24 cellular contexts compared by ENCODE assay signal in genomic region chr15:41609123-41609522, GRCh38. TPM values are rescaled to one million over a fixed set of nuclear protein-coding genes. Genes with fewer than 3 reads are reported as not detected.
DNase-seq lines count a peak whose midpoint lies in the region; ATAC-seq, FAIRE-seq and TF ChIP-seq lines count a peak whose summit lies in the region.
"Had no signal": no experiment of that assay in that cellular context is flagged by ENCODE, and none has a peak within 500 bp of the region (broad histone marks: within the 10 kb centered on the region; RNA-seq: fewer than 3 reads in every experiment).

No MANE protein-coding gene starts in this region.

- no peak overlapping the region for H2AFZ ChIP-seq in IMR-90 (replicated peaks; ENCODE audit: low read length, poor library complexity)
- peak overlapping the region; percentile 43; the same call in 1 of the 2 replicates for H2AFZ ChIP-seq in K562 (ENCODE audit: low read depth, low read length)
- H2AFZ ChIP-seq in trophoblast cell (ENCODE audit: insufficient read depth, low read length, poor library complexity), result no peak overlapping the region

- intact Hi-C loops in Caco-2 (cut with micrococcal nuclease; ENCODE audit: unreplicated experiment), result no loop called here
- intact Hi-C loops in IMR-90 (cut with micrococcal nuclease), result loop anchor here (10.0 kb wide), 1 partner anchor 166 kb away; the partner anchor contains the start of gene MAPKBP1
- intact Hi-C loops in K562 (cut with micrococcal nuclease), result no loop called here

- H2AK5ac ChIP-seq in IMR-90 (ENCODE audit: low read depth, low read length) (no peak overlapping the region), trophoblast cell (ENCODE audit: low read length) (no peak overlapping the region)

- DNase-seq in Caco-2, result no peak
- DNase-seq in IMR-90, result no peak
- no peak for DNase-seq in K562 (ENCODE audit: extremely low read depth in 1 of 4, low spot score in 3 of 4)
- no peak for DNase-seq in trophoblast cell
- no peak for DNase-seq in central memory CD4-positive, alpha-beta T cell
- no peak for DNase-seq in type B pancreatic cell (ENCODE audit: extremely low spot score, unreplicated experiment)
- no peak for DNase-seq in T-helper 2 cell treated with Interferon-gamma antibody and Interleukin-4, amounts not matched to agents 5 μg/mL and 100 μg/mL, for 36 hours (ENCODE audit: low spot score)
- DNase-seq: 8988T; ACHN; AML-193; BE2C; Calu3; CD4-positive, alpha-beta T cell; CD8-positive, alpha-beta memory T cell; DMS53; DMS79 treated with DMSO at 0.1 percent for 48 hours; GF-D8; GOT3 had no signal

- TF ChIP-seq RAD21 in IMR-90 (IDR thresholded peaks at IDR 0.05; ENCODE audit: low read length) (no peak), K562 (CRISPR knock-in tag; conservative IDR thresholded peaks at IDR 0.05 in 1 of 2, IDR thresholded peaks at IDR 0.05 in 1 of 2) (no peak)

- H3K79me2 ChIP-seq in K562 (ENCODE audit: control insufficient read depth, insufficient read depth, low read length) (no peaks in the 10 kb centered on the region), trophoblast cell (ENCODE audit: control insufficient read depth, insufficient read depth, low read length, poor library complexity) (no peaks in the 10 kb centered on the region)

- no peak overlapping the region for H4K91ac ChIP-seq in IMR-90 (ENCODE audit: insufficient read depth, low read depth, low read length)
- H4K91ac ChIP-seq in trophoblast cell (ENCODE audit: low read depth, low read length), result no peak overlapping the region

- no peak for FAIRE-seq in K562 (lab: Jason Lieb, UNC)
- FAIRE-seq: A549, GM12892, H54 had no signal

- in situ Hi-C loops in IMR-90 (cut with MboI; ENCODE audit: low sequenced_read_pairs) (no loop called here), K562 (cut with MboI) (loop anchor here (10.0 kb wide), 1 partner anchor 206 kb away; no protein-coding TSS in a partner anchor)

- H3K27ac ChIP-seq in IMR-90 (ENCODE audit: insufficient read depth, low read length) (no peak overlapping the region), K562 (ENCODE audit: extremely low read depth, low read depth, low read length) (no peak overlapping the region), trophoblast cell (ENCODE audit: low read depth, low read length) (no peak overlapping the region)
- H3K27ac ChIP-seq: A549; BLaER1 treated with 17β-estradiol and CSF1 and Interleukin-3, amounts not matched to agents 10 nM and 100 nM had no signal

- H3K14ac ChIP-seq in IMR-90 (replicated peaks; ENCODE audit: low read depth, low read length) (no peak overlapping the region), trophoblast cell (ENCODE audit: low read length) (no peak overlapping the region)

- TF ChIP-seq EP300 in K562 (IDR thresholded peaks at IDR 0.05; ENCODE audit: low read length), result no peak

- TF ChIP-seq CTCF in Caco-2 (IDR thresholded peaks at IDR 0.05; ENCODE audit: insufficient read depth in 1 of 2, low read depth in 1 of 2, low read length in 1 of 2, severe bottlenecking in 1 of 2, unreplicated experiment in 1 of 2) (no peak), IMR-90 (conservative IDR thresholded peaks at IDR 0.05; ENCODE audit: low read depth, low read length) (no peak), K562 (IDR thresholded peaks at IDR 0.05 in 2 of 3, conservative IDR thresholded peaks at IDR 0.05 in 1 of 3; ENCODE audit: insufficient read depth in 2 of 3, low read depth in 1 of 3, low read length in 3 of 3) (no peak), type B pancreatic cell (conservative IDR thresholded peaks at IDR 0.05) (no peak)

- H3K36me3 Mint-ChIP-seq in Caco-2 (ENCODE audit: insufficient read depth, unreplicated experiment) (peaks cover 5% of the 10 kb centered on the region), type B pancreatic cell (no peaks in the 10 kb centered on the region)
- no peaks in the 10 kb centered on the region for H3K36me3 Mint-ChIP-seq in T-helper 2 cell treated with Interferon-gamma antibody and Interleukin-4, amounts not matched to agents 5 μg/mL and 100 μg/mL, for 36 hours (ENCODE audit: low read depth)

- POLR2A ChIA-PET in Caco-2 (lab: Charles Lee) (interaction anchor here (0.7 kb wide), 1 partner anchor 38 kb away, joined by 3 read pairs; no protein-coding TSS in a partner anchor), IMR-90 (lab: Charles Lee; ENCODE audit: unreplicated experiment) (no interaction called here), K562 (lab: Yijun Ruan, JAX) (no interaction called here)

- H2BK120ac ChIP-seq in IMR-90 (ENCODE audit: low read depth, low read length) (no peak overlapping the region), trophoblast cell (ENCODE audit: insufficient read depth, low read length, poor library complexity) (no peak overlapping the region)

- H4K12ac ChIP-seq in trophoblast cell (ENCODE audit: low read depth, low read length), result no peak overlapping the region

- no peak overlapping the region for H2BK20ac ChIP-seq in IMR-90 (ENCODE audit: low read depth, low read length)

- H3K4ac ChIP-seq in IMR-90 (ENCODE audit: low read depth, low read length), result no peak overlapping the region
- H3K4ac ChIP-seq in trophoblast cell (ENCODE audit: low read depth, low read length), result no peak overlapping the region

- no peak overlapping the region for H4K5ac ChIP-seq in IMR-90 (ENCODE audit: low read depth, low read length)

- H3K4me1 ChIP-seq in Caco-2 (peaks cover 41% of the 10 kb centered on the region), IMR-90 (ENCODE audit: control insufficient read depth, insufficient read depth, low read length) (peaks cover 3% of the 10 kb centered on the region), K562 (replicated peaks in 1 of 2; ENCODE audit: control insufficient read depth in 2 of 2, insufficient read depth in 2 of 2, low read length in 2 of 2) (peaks cover 0 to 6% of the 10 kb centered on the region in 2 experiments; a peak in 3 of 5 replicates), trophoblast cell (ENCODE audit: control insufficient read depth in 1 of 2, insufficient read depth in 2 of 2, low read length in 2 of 2) (peaks cover 8 to 9% of the 10 kb centered on the region in 2 experiments)

- no CpG with 5 or more reads among the region's 1 CpG for WGBS in IMR-90 (ENCODE audit: extremely low coverage in 2 of 2, insufficient read length in 1 of 2), 2 experiments
- 58% methylated on average over 1 of the region's 1 CpG for WGBS in K562 (ENCODE audit: insufficient coverage, low coverage, missing lambda C conversion rate)
- no CpG with 5 or more reads among the region's 1 CpG for WGBS in trophoblast cell (ENCODE audit: extremely low coverage, insufficient coverage, insufficient read length)

- H2AK9ac ChIP-seq in IMR-90 (replicated peaks; ENCODE audit: low read depth, low read length, poor library complexity), result no peak overlapping the region

- H3K9ac ChIP-seq in IMR-90 (ENCODE audit: low read depth, low read length), result no peak overlapping the region
- H3K9ac ChIP-seq in K562 (ENCODE audit: insufficient read depth in 1 of 2, low read depth in 2 of 2, low read length in 2 of 2), result no peak overlapping the region
- no peak overlapping the region for H3K9ac ChIP-seq in trophoblast cell (ENCODE audit: low read length)
- H3K9ac ChIP-seq: BLaER1 treated with 17β-estradiol and CSF1 and Interleukin-3, amounts not matched to agents 10 nM and 100 nM had no signal

- H3K18ac ChIP-seq in IMR-90 (ENCODE audit: low read depth, low read length) (no peak overlapping the region), trophoblast cell (ENCODE audit: low read length) (no peak overlapping the region)

- H4K8ac ChIP-seq in IMR-90 (ENCODE audit: low read depth in 2 of 2, low read length in 2 of 2), result no peak overlapping the region
- H4K8ac ChIP-seq in trophoblast cell (ENCODE audit: low read depth, low read length), result no peak overlapping the region

- CTCF ChIA-PET in Caco-2 (lab: Charles Lee) (no interaction called here), IMR-90 (lab: Yijun Ruan, JAX) (no interaction called here), K562 (lab: Yijun Ruan, JAX; ENCODE audit: low intra/inter-chr PET ratio) (no interaction called here)

- ATAC-seq in IMR-90 (ENCODE audit: low read depth), result no peak
- no peak for ATAC-seq in K562
- ATAC-seq: A549 had no signal

- H3K23ac ChIP-seq in IMR-90 (ENCODE audit: low read depth, low read length), result no peak overlapping the region
- H3K23ac ChIP-seq in trophoblast cell (ENCODE audit: low read length), result peak overlapping the region; percentile 71

- no peak for TF ChIP-seq POLR2A in IMR-90 (IDR thresholded peaks at IDR 0.05; ENCODE audit: low read depth, low read length)
- TF ChIP-seq POLR2A in K562 (conservative IDR thresholded peaks at IDR 0.05), result no peak

- H3K4me1 Mint-ChIP-seq in Caco-2 (ENCODE audit: low read depth, unreplicated experiment), result peaks cover 43% of the 10 kb centered on the region
- peaks cover 11% of the 10 kb centered on the region for H3K4me1 Mint-ChIP-seq in type B pancreatic cell (ENCODE audit: unreplicated experiment)
- H3K4me1 Mint-ChIP-seq in T-helper 2 cell treated with Interferon-gamma antibody and Interleukin-4, amounts not matched to agents 5 μg/mL and 100 μg/mL, for 36 hours (ENCODE audit: low read depth), result peaks cover 7% of the 10 kb centered on the region

- H3K27ac Mint-ChIP-seq in Caco-2 (ENCODE audit: unreplicated experiment) (peak overlapping the region; percentile 1), type B pancreatic cell (no peak overlapping the region)
- H3K27ac Mint-ChIP-seq in T-helper 2 cell treated with Interferon-gamma antibody and Interleukin-4, amounts not matched to agents 5 μg/mL and 100 μg/mL, for 36 hours, result no peak overlapping the region
- H3K27ac Mint-ChIP-seq: CD14-positive monocyte; CD4-positive, alpha-beta T cell; CD8-positive, alpha-beta memory T cell had no signal

- BruUV-seq in Caco-2 (replicated peaks; lab: Mats Ljungman, UMichigan) (no TSS peak), IMR-90 (replicated peaks; lab: Mats Ljungman, UMichigan) (no TSS peak), K562 (replicated peaks; lab: Mats Ljungman, UMichigan) (no TSS peak)

- no peak overlapping the region for H3K4me3 ChIP-seq in Caco-2 (ENCODE audit: low read depth, low read length)
- no peak overlapping the region for H3K4me3 ChIP-seq in IMR-90 (ENCODE audit: insufficient read depth, low read depth, low read length)
- H3K4me3 ChIP-seq in K562, result no peak overlapping the region
- H3K4me3 ChIP-seq in trophoblast cell (ENCODE audit: low read depth, low read length), result no peak overlapping the region
- H3K4me3 ChIP-seq: A549; BLaER1 treated with 17β-estradiol and CSF1 and Interleukin-3, amounts not matched to agents 10 nM and 100 nM; HAP-1 had no signal

- dilution Hi-C loops in IMR-90 (cut with HindIII; ENCODE audit: low sequenced_read_pairs, unreplicated experiment), result no loop called here

- no peak overlapping the region for H2BK12ac ChIP-seq in trophoblast cell (ENCODE audit: low read length)

- no peaks in the 10 kb centered on the region for H3K9me3 ChIP-seq in Caco-2
- H3K9me3 ChIP-seq in IMR-90 (ENCODE audit: control insufficient read depth, insufficient read depth, low read length), result no peaks in the 10 kb centered on the region; the same call in 1 of the 2 replicates
- no peaks in the 10 kb centered on the region for H3K9me3 ChIP-seq in K562 (replicated peaks; ENCODE audit: control insufficient read depth, insufficient read depth, low read depth, low read length)
- H3K9me3 ChIP-seq in trophoblast cell (ENCODE audit: insufficient read depth, low read depth, low read length), result no peaks in the 10 kb centered on the region
- H3K9me3 ChIP-seq: A549, BE2C, HAP-1 had no signal

- H4K20me1 ChIP-seq in IMR-90 (ENCODE audit: insufficient read depth, low read length), result no peaks in the 10 kb centered on the region
- no peaks in the 10 kb centered on the region for H4K20me1 ChIP-seq in K562 (replicated peaks; ENCODE audit: control insufficient read depth, insufficient read depth, low read length)
- H4K20me1 ChIP-seq: BLaER1 treated with 17β-estradiol and CSF1 and Interleukin-3, amounts not matched to agents 10 nM and 100 nM had no signal

- H3K27me3 Mint-ChIP-seq in Caco-2 (ENCODE audit: insufficient read depth, unreplicated experiment), result no peaks in the 10 kb centered on the region
- no peaks in the 10 kb centered on the region for H3K27me3 Mint-ChIP-seq in type B pancreatic cell
- H3K27me3 Mint-ChIP-seq in T-helper 2 cell treated with Interferon-gamma antibody and Interleukin-4, amounts not matched to agents 5 μg/mL and 100 μg/mL, for 36 hours (ENCODE audit: low read depth), result peaks cover 20% of the 10 kb centered on the region

- H3K4me2 ChIP-seq in IMR-90 (ENCODE audit: low read depth, low read length) (no peak overlapping the region), K562 (ENCODE audit: insufficient read depth, low read length) (no peak overlapping the region), trophoblast cell (ENCODE audit: low read length) (no peak overlapping the region)
- H3K4me2 ChIP-seq: A549; BLaER1 treated with 17β-estradiol and CSF1 and Interleukin-3, amounts not matched to agents 10 nM and 100 nM had no signal

- H3K27me3 ChIP-seq in Caco-2 (replicated peaks; ENCODE audit: control insufficient read depth, insufficient read depth, low read length) (no peaks in the 10 kb centered on the region), IMR-90 (ENCODE audit: control insufficient read depth, insufficient read depth, low read length) (no peaks in the 10 kb centered on the region), K562 (ENCODE audit: control insufficient read depth in 2 of 2, insufficient read depth in 2 of 2, low read length in 2 of 2) (peaks cover 0 to 7% of the 10 kb centered on the region in 2 experiments; a peak in 3 of 5 replicates), trophoblast cell (ENCODE audit: insufficient read depth, low read length) (no peaks in the 10 kb centered on the region)
- H3K27me3 ChIP-seq: BE2C; BLaER1 treated with 17β-estradiol and CSF1 and Interleukin-3, amounts not matched to agents 10 nM and 100 nM had no signal

- H2BK5ac ChIP-seq in IMR-90 (ENCODE audit: low read depth, low read length, poor library complexity, severe bottlenecking), result no peak overlapping the region
- no peak overlapping the region for H2BK5ac ChIP-seq in trophoblast cell (ENCODE audit: low read depth, low read length, poor library complexity)

- H3K79me1 ChIP-seq in IMR-90 (ENCODE audit: low read depth in 1 of 2, low read length in 2 of 2), result no peaks in the 10 kb centered on the region
- no peaks in the 10 kb centered on the region for H3K79me1 ChIP-seq in trophoblast cell (ENCODE audit: low read length)

- H3K4me3 Mint-ChIP-seq in Caco-2 (ENCODE audit: unreplicated experiment) (no peak overlapping the region), type B pancreatic cell (no peak overlapping the region)
- no peak overlapping the region for H3K4me3 Mint-ChIP-seq in T-helper 2 cell treated with Interferon-gamma antibody and Interleukin-4, amounts not matched to agents 5 μg/mL and 100 μg/mL, for 36 hours
- H3K4me3 Mint-ChIP-seq: CD14-positive monocyte; CD4-positive, alpha-beta T cell; CD8-positive, alpha-beta memory T cell had no signal

- H3K36me3 ChIP-seq in Caco-2 (ENCODE audit: control insufficient read depth, insufficient read depth, low read length) (no peaks in the 10 kb centered on the region), IMR-90 (ENCODE audit: control insufficient read depth, insufficient read depth, low read length) (no peaks in the 10 kb centered on the region), K562 (ENCODE audit: control insufficient read depth, insufficient read depth, low read length) (no peaks in the 10 kb centered on the region), trophoblast cell (ENCODE audit: control insufficient read depth in 1 of 2, insufficient read depth in 2 of 2, low read length in 2 of 2) (no peaks in the 10 kb centered on the region)
- H3K36me3 ChIP-seq: BE2C; BLaER1 treated with 17β-estradiol and CSF1 and Interleukin-3, amounts not matched to agents 10 nM and 100 nM; HAP-1 had no signal

- no peak overlapping the region for H3K56ac ChIP-seq in IMR-90 (ENCODE audit: extremely low read depth, insufficient read depth, low read length)

- H3K9me1 ChIP-seq in IMR-90 (ENCODE audit: insufficient read depth, low read length) (0 out of 2 replicates have a peak, but pooled peaks cover 5% of the 10 kb centered on the region), K562 (ENCODE audit: control insufficient read depth, insufficient read depth, low read length) (no peaks in the 10 kb centered on the region)

- H2BK15ac ChIP-seq in IMR-90 (ENCODE audit: low read depth, low read length), result no peak overlapping the region

- H3K9me3 Mint-ChIP-seq in Caco-2 (ENCODE audit: unreplicated experiment) (no peaks in the 10 kb centered on the region), type B pancreatic cell (peaks cover 3% of the 10 kb centered on the region)
- H3K9me3 Mint-ChIP-seq in T-helper 2 cell treated with Interferon-gamma antibody and Interleukin-4, amounts not matched to agents 5 μg/mL and 100 μg/mL, for 36 hours, result no peaks in the 10 kb centered on the region

RNA-seq across cellular contexts. Expression of gene TYRO3, which starts 50.1 kb away (rescaled TPM):
- total RNA-seq in Caco-2 (2022) (118 and 120 TPM in 2 replicates), IMR-90 (2012; rRNA removed) (10.6 and 11.5 TPM in 2 replicates), K562 (2014; rRNA removed) (13.6 and 19.6 TPM in 2 replicates), K562 (2014; rRNA removed; fragmentation: Illumina TruSeq; extraction: Trizol) (11.4 and 17.9 TPM in 2 replicates), K562 (2015; rRNA removed; fragmentation: Illumina TruSeq; extraction: Trizol) (15.9 and 18.6 TPM in 2 replicates), K562 (2021) (33.5 and 37.6 TPM in 2 replicates), type B pancreatic cell (ENCODE audit: low replicate concordance) (43.0 and 44.1 TPM in 2 replicates)
- polyA plus RNA-seq in IMR-90 (2012; rRNA removed) (15.1 and 18.4 TPM in 2 replicates), K562 (2011; rRNA removed) (38.4 and 39.6 TPM in 2 replicates), K562 (2014; fragmentation: Illumina TruSeq; extraction: Trizol) (29.3 and 34.6 TPM in 2 replicates), K562 (2014; fragmentation: Nextera tagmentation; extraction: Ambion mirVana) (1 to 10 TPM; 2.6 to 2.8 TPM), K562 (2014; rRNA removed) (18.8 and 19.1 TPM in 2 replicates)
- polyA plus RNA-seq in IMR-90 (2012; cell fraction: cytosol; rRNA removed), result 3.8 and 10.2 TPM in 2 replicates
- polyA plus RNA-seq in IMR-90 (2012; cell fraction: nucleus; rRNA removed; ENCODE audit: low replicate concordance), result 10.8 and 15.1 TPM in 2 replicates
- total RNA-seq in K562 (2011; cell fraction: chromatin; rRNA removed; ENCODE audit: low replicate concordance), result 47.2 and 168 TPM in 2 replicates
- 109 and 124 TPM in 2 replicates for total RNA-seq in K562 (2011; cell fraction: nucleolus; rRNA removed)
- total RNA-seq in K562 (2011; cell fraction: nucleoplasm; rRNA removed), result 103 and 108 TPM in 2 replicates
- polyA plus RNA-seq in K562 (2011; cell fraction: cytosol; rRNA removed), result 31.3 and 46.5 TPM in 2 replicates
- 52.1 and 78.7 TPM in 2 replicates for polyA plus RNA-seq in K562 (2011; cell fraction: nucleus; rRNA removed)
- polyA plus RNA-seq in K562 (2012), result 33.1 and 42.2 TPM in 2 replicates
- 37.1 and 59.8 TPM in 2 replicates for polyA minus RNA-seq in K562 (2011; rRNA and poly(A)+ RNA removed)
- polyA minus RNA-seq in K562 (2011; cell fraction: cytosol; rRNA and poly(A)+ RNA removed), result 36.1 and 41.3 TPM in 2 replicates
- polyA minus RNA-seq in K562 (2011; cell fraction: nucleus; rRNA and poly(A)+ RNA removed), result 26.1 and 33.0 TPM in 2 replicates
- polyA plus RNA-seq in trophoblast cell (2013), result 174 and 187 TPM in 2 replicates

RNA-seq across cellular contexts. Expression of gene MGA, which starts 51.1 kb away (rescaled TPM):
- total RNA-seq in Caco-2 (2022), result 59.6 and 60.0 TPM in 2 replicates
- total RNA-seq in IMR-90 (2012; rRNA removed), result 38.0 and 48.3 TPM in 2 replicates
- polyA plus RNA-seq in IMR-90 (2012; rRNA removed), result 3.0 and 3.2 TPM in 2 replicates
- 0.75 and 1.0 TPM in 2 replicates for polyA plus RNA-seq in IMR-90 (2012; cell fraction: cytosol; rRNA removed)
- 1.3 and 5.8 TPM in 2 replicates for polyA plus RNA-seq in IMR-90 (2012; cell fraction: nucleus; rRNA removed; ENCODE audit: low replicate concordance)
- total RNA-seq in K562 (2011; cell fraction: chromatin; rRNA removed; ENCODE audit: low replicate concordance), result 68.6 and 206 TPM in 2 replicates
- 29.5 and 38.4 TPM in 2 replicates for total RNA-seq in K562 (2011; cell fraction: nucleolus; rRNA removed)
- 68.1 and 97.3 TPM in 2 replicates for total RNA-seq in K562 (2011; cell fraction: nucleoplasm; rRNA removed)
- total RNA-seq in K562 (2014; rRNA removed), result 23.0 and 23.9 TPM in 2 replicates
- total RNA-seq in K562 (2014; rRNA removed; fragmentation: Illumina TruSeq; extraction: Trizol), result 56.1 and 59.4 TPM in 2 replicates
- 44.8 and 47.5 TPM in 2 replicates for total RNA-seq in K562 (2015; rRNA removed; fragmentation: Illumina TruSeq; extraction: Trizol)
- 43.3 and 45.3 TPM in 2 replicates for total RNA-seq in K562 (2021)
- 15.1 and 18.2 TPM in 2 replicates for polyA plus RNA-seq in K562 (2011; rRNA removed)
- polyA plus RNA-seq in K562 (2011; cell fraction: cytosol; rRNA removed), result 7.3 and 9.3 TPM in 2 replicates
- 18.7 and 21.6 TPM in 2 replicates for polyA plus RNA-seq in K562 (2011; cell fraction: nucleus; rRNA removed)
- 10.1 and 11.9 TPM in 2 replicates for polyA plus RNA-seq in K562 (2012)
- polyA plus RNA-seq in K562 (2014; fragmentation: Illumina TruSeq; extraction: Trizol), result 15.4 and 21.1 TPM in 2 replicates
- 1 to 10 TPM; 4.7 to 4.8 TPM for polyA plus RNA-seq in K562 (2014; fragmentation: Nextera tagmentation; extraction: Ambion mirVana)
- polyA plus RNA-seq in K562 (2014; rRNA removed), result 8.9 and 9.7 TPM in 2 replicates
- 132 and 175 TPM in 2 replicates for polyA minus RNA-seq in K562 (2011; rRNA and poly(A)+ RNA removed)
- 41.2 and 42.2 TPM in 2 replicates for polyA minus RNA-seq in K562 (2011; cell fraction: cytosol; rRNA and poly(A)+ RNA removed)
- 26.8 and 59.2 TPM in 2 replicates for polyA minus RNA-seq in K562 (2011; cell fraction: nucleus; rRNA and poly(A)+ RNA removed)
- polyA plus RNA-seq in trophoblast cell (2013), result 12.8 and 13.1 TPM in 2 replicates
- 45.4 and 54.9 TPM in 2 replicates for total RNA-seq in type B pancreatic cell (ENCODE audit: low replicate concordance)
